8 cellular contexts compared by ENCODE assay signal in the genomic region with DNA sequence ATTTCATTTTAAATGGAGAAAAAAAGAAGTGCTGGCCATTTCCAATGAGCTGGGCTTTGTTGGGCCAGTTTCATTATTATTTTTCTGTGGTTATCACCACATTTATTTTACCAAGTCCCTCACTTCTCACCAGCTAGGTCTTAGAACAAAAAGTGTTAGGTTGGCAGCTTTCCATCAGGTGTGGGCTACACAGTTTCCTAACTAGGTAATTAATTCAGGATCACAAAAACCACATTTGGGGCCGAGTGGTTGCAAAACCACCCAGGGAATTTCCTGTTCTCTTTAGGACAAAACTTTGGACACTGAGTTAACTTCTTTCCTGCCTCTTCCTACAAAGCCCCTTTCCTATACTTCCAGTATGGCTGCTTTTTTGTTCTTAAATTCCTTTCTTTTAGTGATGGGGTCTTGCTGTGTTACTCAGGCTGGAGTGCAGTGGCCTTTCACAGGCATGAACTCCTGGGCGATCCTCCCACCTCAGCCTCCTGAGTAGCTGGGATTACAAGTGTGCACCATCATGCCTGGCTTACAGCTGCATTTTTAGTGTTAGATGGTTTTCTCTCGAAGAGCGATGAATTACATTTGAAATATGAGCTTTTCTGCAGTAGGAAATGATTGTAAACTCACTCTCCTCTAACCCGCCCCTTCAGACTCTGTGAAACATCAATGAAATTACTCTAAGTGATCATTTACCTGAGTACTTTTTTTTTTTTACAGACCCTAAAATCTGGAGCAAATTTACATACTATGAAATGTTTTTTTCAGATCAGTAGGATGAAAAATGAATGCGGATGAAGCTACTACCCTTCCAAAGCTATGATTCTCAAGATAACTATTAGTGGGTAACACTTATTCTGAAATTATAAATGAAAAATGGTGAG. TPM values are rescaled to one million over a fixed set of nuclear protein-coding genes. Genes with fewer than 3 reads are reported as not detected.
DNase-seq lines count a peak whose midpoint lies in the region; ATAC-seq and TF ChIP-seq lines count a peak whose summit lies in the region.

No MANE protein-coding gene starts in this region.

- H3K27me3 Mint-ChIP-seq in effector memory CD8-positive, alpha-beta T cell, result no peaks in the 10 kb centered on the region
- H3K27me3 Mint-ChIP-seq in progenitor cell of endocrine pancreas, result no peaks in the 10 kb centered on the region

- ATAC-seq in Panc1 (no peak), HG02798 (IDR thresholded peaks at IDR 0.05; ENCODE audit: poor library complexity, unreplicated experiment) (no peak), sciatic nerve (no peak), HG02678 (IDR thresholded peaks at IDR 0.05; ENCODE audit: unreplicated experiment) (no peak)
- ATAC-seq in effector memory CD8-positive, alpha-beta T cell (replicated peaks), result no peak

- H3K36me3 Mint-ChIP-seq in effector memory CD8-positive, alpha-beta T cell (ENCODE audit: insufficient read depth), result peaks cover 68% of the 10 kb centered on the region
- H3K36me3 Mint-ChIP-seq in progenitor cell of endocrine pancreas (ENCODE audit: insufficient read depth), result peaks cover 12% of the 10 kb centered on the region

- BruUV-seq in Panc1 (replicated peaks; lab: Mats Ljungman, UMichigan), result no TSS peak

- POLR2A ChIA-PET in Panc1 (lab: Charles Lee), result interaction anchor here (0.6 kb wide), 1 partner anchor 85 kb away, joined by 8 read pairs; no protein-coding TSS in a partner anchor

- H3K4me2 ChIP-seq in DOHH2 (ENCODE audit: low read length), result peak overlapping the region; percentile 87

- peak overlapping the region; percentile 96 to 99 for H3K4me3 Mint-ChIP-seq in effector memory CD8-positive, alpha-beta T cell
- peak overlapping the region; percentile 11 for H3K4me3 Mint-ChIP-seq in progenitor cell of endocrine pancreas (ENCODE audit: low read depth)

- TF ChIP-seq CTCF in DOHH2 (IDR thresholded peaks at IDR 0.05; ENCODE audit: low read depth, low read length, poor library complexity, severe bottlenecking) (no peak), Panc1 (IDR thresholded peaks at IDR 0.05) (no peak), progenitor cell of endocrine pancreas (IDR thresholded peaks at IDR 0.05; ENCODE audit: unreplicated experiment) (no peak)

- H3K27ac Mint-ChIP-seq in effector memory CD8-positive, alpha-beta T cell, result peak overlapping the region; percentile 93 to 94
- H3K27ac Mint-ChIP-seq in progenitor cell of endocrine pancreas, result peak overlapping the region; percentile 82

- no peaks in the 10 kb centered on the region for H3K9me2 ChIP-seq in DOHH2 (replicated peaks; ENCODE audit: control insufficient read depth, low read length)

- H3F3A ChIP-seq in DOHH2 (ENCODE audit: control insufficient read depth, insufficient read depth), result peaks cover 31% of the 10 kb centered on the region

- H3K4me3 ChIP-seq in DOHH2 (ENCODE audit: low read length) (peak overlapping the region; percentile 93), Panc1 (ENCODE audit: low read depth in 2 of 2, low read length in 2 of 2) (no peak overlapping the region)

- H3K4me1 ChIP-seq in DOHH2 (ENCODE audit: control insufficient read depth, low read length), result peaks cover 59% of the 10 kb centered on the region
- peaks cover 16% of the 10 kb centered on the region for H3K4me1 ChIP-seq in Panc1 (ENCODE audit: control insufficient read depth, insufficient read depth, low read length)

- H3K4me1 Mint-ChIP-seq in effector memory CD8-positive, alpha-beta T cell (ENCODE audit: low read depth in 2 of 2), result peaks cover 22 to 23% of the 10 kb centered on the region in 2 donors
- H3K4me1 Mint-ChIP-seq in progenitor cell of endocrine pancreas (ENCODE audit: low read depth), result peaks cover 16% of the 10 kb centered on the region

- intact Hi-C loops in Panc1 (cut with micrococcal nuclease; ENCODE audit: unreplicated experiment) (loop anchor here (2.0 to 10.0 kb wide), 5 partner anchors 98 to 402 kb away; no protein-coding TSS in a partner anchor), sciatic nerve (cut with DNase I) (loop anchor here (5.0 to 10.0 kb wide), 3 partner anchors 94 to 282 kb away; no protein-coding TSS in a partner anchor)

- DNase-seq in Panc1 (ENCODE audit: low read depth, low spot score), result no peak
- DNase-seq in effector memory CD8-positive, alpha-beta T cell, result peak in 2 of 3 experiments; percentile 15 to 16
- no peak for DNase-seq in progenitor cell of endocrine pancreas (ENCODE audit: low spot score, unreplicated experiment)
- DNase-seq in sciatic nerve (ENCODE audit: low spot score), result no peak
- DNase-seq in GF-D8 (lab: John Stamatoyannopoulos, UW), result no peak

- no peaks in the 10 kb centered on the region for H3K27me3 ChIP-seq in DOHH2 (ENCODE audit: control insufficient read depth, low read length)
- no peaks in the 10 kb centered on the region for H3K27me3 ChIP-seq in Panc1 (ENCODE audit: control insufficient read depth, insufficient read depth, low read length)

- in situ Hi-C loops in Panc1 (cut with HindIII; ENCODE audit: low pct_unique_long_range_greater_than_20kb, low sequenced_read_pairs), result no loop called here

- H3K36me3 ChIP-seq in DOHH2 (ENCODE audit: control insufficient read depth, low read length), result peaks cover 58% of the 10 kb centered on the region
- H3K36me3 ChIP-seq in Panc1 (ENCODE audit: control insufficient read depth, insufficient read depth, low read length), result peaks cover 4% of the 10 kb centered on the region

- no peaks in the 10 kb centered on the region for H3K9me3 Mint-ChIP-seq in effector memory CD8-positive, alpha-beta T cell
- no peaks in the 10 kb centered on the region for H3K9me3 Mint-ChIP-seq in progenitor cell of endocrine pancreas (ENCODE audit: low read depth)

- CTCF ChIA-PET in Panc1 (lab: Charles Lee), result interaction anchor here (0.6 to 1.6 kb wide), 11 partner anchors 58 to 409 kb away, joined by 3 to 12 read pairs (median 3); no protein-coding TSS in a partner anchor

- 0 out of 2 replicates have a peak, but pooled peaks cover under 1% of the 10 kb centered on the region for H4K20me1 ChIP-seq in DOHH2 (ENCODE audit: control insufficient read depth, insufficient read depth, low read depth, low read length)

- peaks cover 44% of the 10 kb centered on the region for H3K79me2 ChIP-seq in DOHH2 (ENCODE audit: control insufficient read depth, low read length)

- H3K9me3 ChIP-seq in DOHH2 (ENCODE audit: control insufficient read depth, insufficient read depth, low read length) (no peaks in the 10 kb centered on the region), Panc1 (ENCODE audit: control insufficient read depth, insufficient read depth, low read depth, low read length) (no peaks in the 10 kb centered on the region)

- H3K27ac ChIP-seq in DOHH2 (ENCODE audit: low read depth, low read length) (peak overlapping the region; percentile 95), Panc1 (ENCODE audit: low read length) (peak overlapping the region; percentile 83; the same call in 1 of the 2 replicates)

RNA-seq across cellular contexts. Expression of a gene that starts 2.6 kb away (rescaled TPM):
- total RNA-seq in Panc1 (2021; ENCODE audit: unreplicated experiment) (46.3 TPM), progenitor cell of endocrine pancreas (213 and 222 TPM in 2 replicates), sciatic nerve (172 TPM)
- polyA plus RNA-seq in Panc1 (2012; ENCODE audit: insufficient read length), result 29.3 TPM

Comparison
In these comparisons a context has a peak if more than half of its experiments do, and no peak if none do; other contexts are left out.
1. DNase-seq: peak in effector memory CD8-positive, alpha-beta T cell (2 of 3); none in Panc1 (single experiment), progenitor cell of endocrine pancreas (single experiment), sciatic nerve (single experiment) and GF-D8 (single experiment).